1 cellular context compared by ENCODE assay signal in genomic region chr18:14933049-14933851, GRCh38.
TF ChIP-seq lines count a peak whose summit lies in the region.

No MANE protein-coding gene starts in this region.

TF ChIP-seq in GM23338, 12 proteins besides CTCF, POLR2A, EP300 and RAD21 (continued from another document):
- TF ChIP-seq ZNF462 (CRISPR knock-in tag; IDR thresholded peaks at IDR 0.05) (no peak), EZH2phosphoT487 (IDR thresholded peaks at IDR 0.05; ENCODE audit: unreplicated experiment) (no peak)
- TF ChIP-seq, protein P1, sequence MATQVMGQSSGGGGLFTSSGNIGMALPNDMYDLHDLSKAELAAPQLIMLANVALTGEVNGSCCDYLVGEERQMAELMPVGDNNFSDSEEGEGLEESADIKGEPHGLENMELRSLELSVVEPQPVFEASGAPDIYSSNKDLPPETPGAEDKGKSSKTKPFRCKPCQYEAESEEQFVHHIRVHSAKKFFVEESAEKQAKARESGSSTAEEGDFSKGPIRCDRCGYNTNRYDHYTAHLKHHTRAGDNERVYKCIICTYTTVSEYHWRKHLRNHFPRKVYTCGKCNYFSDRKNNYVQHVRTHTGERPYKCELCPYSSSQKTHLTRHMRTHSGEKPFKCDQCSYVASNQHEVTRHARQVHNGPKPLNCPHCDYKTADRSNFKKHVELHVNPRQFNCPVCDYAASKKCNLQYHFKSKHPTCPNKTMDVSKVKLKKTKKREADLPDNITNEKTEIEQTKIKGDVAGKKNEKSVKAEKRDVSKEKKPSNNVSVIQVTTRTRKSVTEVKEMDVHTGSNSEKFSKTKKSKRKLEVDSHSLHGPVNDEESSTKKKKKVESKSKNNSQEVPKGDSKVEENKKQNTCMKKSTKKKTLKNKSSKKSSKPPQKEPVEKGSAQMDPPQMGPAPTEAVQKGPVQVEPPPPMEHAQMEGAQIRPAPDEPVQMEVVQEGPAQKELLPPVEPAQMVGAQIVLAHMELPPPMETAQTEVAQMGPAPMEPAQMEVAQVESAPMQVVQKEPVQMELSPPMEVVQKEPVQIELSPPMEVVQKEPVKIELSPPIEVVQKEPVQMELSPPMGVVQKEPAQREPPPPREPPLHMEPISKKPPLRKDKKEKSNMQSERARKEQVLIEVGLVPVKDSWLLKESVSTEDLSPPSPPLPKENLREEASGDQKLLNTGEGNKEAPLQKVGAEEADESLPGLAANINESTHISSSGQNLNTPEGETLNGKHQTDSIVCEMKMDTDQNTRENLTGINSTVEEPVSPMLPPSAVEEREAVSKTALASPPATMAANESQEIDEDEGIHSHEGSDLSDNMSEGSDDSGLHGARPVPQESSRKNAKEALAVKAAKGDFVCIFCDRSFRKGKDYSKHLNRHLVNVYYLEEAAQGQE (IDR thresholded peaks at IDR 0.05; ENCODE audit: unreplicated experiment): no peak
